ENCODE assay signal across 8 cellular contexts in genomic region chr14:62126885-62127478, GRCh38.
DNase-seq lines count a peak whose midpoint lies in the region; ATAC-seq and TF ChIP-seq lines count a peak whose summit lies in the region.

No MANE protein-coding gene starts in this region.

- H3K27me3 Mint-ChIP-seq in activated T-cell treated with anti-CD3 and anti-CD28 coated beads, Interleukin-2, amount 50 U/mL, for 72 hours (ENCODE audit: low read depth): peaks cover 56% of the 10 kb centered on the region
- peaks cover 68% of the 10 kb centered on the region for H3K27me3 Mint-ChIP-seq in activated T-cell treated with anti-CD3 and anti-CD28 coated beads, Interleukin-2, amount 50 U/mL, for 24 hours
- peaks cover 2% of the 10 kb centered on the region for H3K27me3 Mint-ChIP-seq in endothelial cell (ENCODE audit: unreplicated experiment)
- peaks cover 33 to 78% (median 58%) of the 10 kb centered on the region in 5 donors for H3K27me3 Mint-ChIP-seq in naive thymus-derived CD4-positive, alpha-beta T cell

- intact Hi-C loops in naive thymus-derived CD4-positive, alpha-beta T cell (cut with micrococcal nuclease): loop anchor here (1.0 to 10.0 kb wide), 11 partner anchors 202 to 1775 kb away; no protein-coding TSS in a partner anchor

- CTCF ChIA-PET in naive thymus-derived CD4-positive, alpha-beta T cell (lab: Charles Lee): interaction anchor here (0.6 to 1.7 kb wide), 14 partner anchors 12 to 1943 kb away, joined by 3 to 14 read pairs (median 4); no protein-coding TSS in a partner anchor

- TF ChIP-seq CTCF in endothelial cell (IDR thresholded peaks at IDR 0.05; ENCODE audit: unreplicated experiment): peak; percentile 67

- H3K9me3 Mint-ChIP-seq in activated T-cell treated with anti-CD3 and anti-CD28 coated beads, Interleukin-2, amount 50 U/mL, for 72 hours: no peaks in the 10 kb centered on the region
- no peaks in the 10 kb centered on the region for H3K9me3 Mint-ChIP-seq in activated T-cell treated with anti-CD3 and anti-CD28 coated beads, Interleukin-2, amount 50 U/mL, for 24 hours
- H3K9me3 Mint-ChIP-seq in endothelial cell (ENCODE audit: unreplicated experiment): no peaks in the 10 kb centered on the region
- no peaks in the 10 kb centered on the region for H3K9me3 Mint-ChIP-seq in naive thymus-derived CD4-positive, alpha-beta T cell

- H3K4me3 ChIP-seq in HAP-1: no peak overlapping the region
- H3K4me3 ChIP-seq in naive thymus-derived CD4-positive, alpha-beta T cell (ENCODE audit: low read length): no peak overlapping the region

- H3K27ac Mint-ChIP-seq in activated T-cell treated with anti-CD3 and anti-CD28 coated beads, Interleukin-2, amount 50 U/mL, for 72 hours: no peak overlapping the region
- H3K27ac Mint-ChIP-seq in activated T-cell treated with anti-CD3 and anti-CD28 coated beads, Interleukin-2, amount 50 U/mL, for 24 hours: no peak overlapping the region
- H3K27ac Mint-ChIP-seq in endothelial cell (ENCODE audit: unreplicated experiment): no peak overlapping the region
- H3K27ac Mint-ChIP-seq in naive thymus-derived CD4-positive, alpha-beta T cell: no peak overlapping the region

- no peaks in the 10 kb centered on the region for H3K9me3 ChIP-seq in HAP-1
- no peaks in the 10 kb centered on the region for H3K9me3 ChIP-seq in naive thymus-derived CD4-positive, alpha-beta T cell (ENCODE audit: control insufficient read depth in 2 of 3, low read length in 3 of 3)

- H3K27me3 ChIP-seq in HAP-1 (ENCODE audit: low read depth): peaks cover 19% of the 10 kb centered on the region
- peaks cover 0 to 5% of the 10 kb centered on the region in 2 donors for H3K27me3 ChIP-seq in naive thymus-derived CD4-positive, alpha-beta T cell (ENCODE audit: control insufficient read depth in 2 of 2, insufficient read depth in 2 of 2, low read length in 2 of 2)

- POLR2A ChIA-PET in naive thymus-derived CD4-positive, alpha-beta T cell (lab: Charles Lee): no interaction called here

- DNase-seq in activated T-cell treated with anti-CD3 and anti-CD28 coated beads, Interleukin-2, amount 50 U/mL, for 72 hours: peak in 1 of 2 donors; percentile 28
- DNase-seq in activated T-cell treated with anti-CD3 and anti-CD28 coated beads, Interleukin-2, amount 50 U/mL, for 24 hours: no peak
- peak; percentile 14 to 51 for DNase-seq in HAP-1 (ENCODE audit: low spot score in 2 of 2)
- DNase-seq in NAMALWA (ENCODE audit: low spot score): peak; percentile 59
- DNase-seq in SHP77 (lab: John Stamatoyannopoulos, UW): peak; percentile 18 to 27
- DNase-seq in endothelial cell (ENCODE audit: low spot score): peak; percentile 19
- DNase-seq in naive thymus-derived CD4-positive, alpha-beta T cell: peak in 7 of 9 donors; percentile 13 to 64 (median 46)

- H3K27ac ChIP-seq in naive thymus-derived CD4-positive, alpha-beta T cell (ENCODE audit: low read depth, low read length): no peak overlapping the region

- no peaks in the 10 kb centered on the region for H3K36me3 ChIP-seq in HAP-1 (replicated peaks)
- no peaks in the 10 kb centered on the region for H3K36me3 ChIP-seq in naive thymus-derived CD4-positive, alpha-beta T cell (ENCODE audit: control insufficient read depth in 2 of 3, insufficient read depth in 3 of 3, low read length in 3 of 3)

- no peaks in the 10 kb centered on the region for H3K4me1 ChIP-seq in HAP-1
- H3K4me1 ChIP-seq in naive thymus-derived CD4-positive, alpha-beta T cell (ENCODE audit: control insufficient read depth in 2 of 2, insufficient read depth in 2 of 2, low read length in 2 of 2): no peaks in the 10 kb centered on the region

- in situ Hi-C loops in HAP-1 (cut with MboI; ENCODE audit: low sequenced_read_pairs): loop anchor here (10.0 kb wide), 1 partner anchor 672 kb away; no protein-coding TSS in a partner anchor

- ATAC-seq in activated T-cell treated with anti-CD3 and anti-CD28 coated beads, Interleukin-2, amount 50 U/mL, for 72 hours (replicated peaks in 1 of 2): peak; percentile 54 to 57
- peak; percentile 65 for ATAC-seq in naive thymus-derived CD4-positive, alpha-beta T cell
- ATAC-seq in GM21528 (IDR thresholded peaks at IDR 0.05; ENCODE audit: low FRiP score, unreplicated experiment): no peak

- H3K4me3 Mint-ChIP-seq in activated T-cell treated with anti-CD3 and anti-CD28 coated beads, Interleukin-2, amount 50 U/mL, for 72 hours: no peak overlapping the region
- no peak overlapping the region for H3K4me3 Mint-ChIP-seq in activated T-cell treated with anti-CD3 and anti-CD28 coated beads, Interleukin-2, amount 50 U/mL, for 24 hours
- no peak overlapping the region for H3K4me3 Mint-ChIP-seq in endothelial cell (ENCODE audit: unreplicated experiment)
- no peak overlapping the region for H3K4me3 Mint-ChIP-seq in naive thymus-derived CD4-positive, alpha-beta T cell

- H3K36me3 Mint-ChIP-seq in activated T-cell treated with anti-CD3 and anti-CD28 coated beads, Interleukin-2, amount 50 U/mL, for 72 hours (ENCODE audit: insufficient read depth in 2 of 2): no peaks in the 10 kb centered on the region
- H3K36me3 Mint-ChIP-seq in activated T-cell treated with anti-CD3 and anti-CD28 coated beads, Interleukin-2, amount 50 U/mL, for 24 hours (ENCODE audit: low read depth): no peaks in the 10 kb centered on the region
- no peaks in the 10 kb centered on the region for H3K36me3 Mint-ChIP-seq in endothelial cell (ENCODE audit: low read depth, unreplicated experiment)
- H3K36me3 Mint-ChIP-seq in naive thymus-derived CD4-positive, alpha-beta T cell: no peaks in the 10 kb centered on the region

- no peaks in the 10 kb centered on the region for H3K4me1 Mint-ChIP-seq in activated T-cell treated with anti-CD3 and anti-CD28 coated beads, Interleukin-2, amount 50 U/mL, for 72 hours (ENCODE audit: low read depth)
- H3K4me1 Mint-ChIP-seq in activated T-cell treated with anti-CD3 and anti-CD28 coated beads, Interleukin-2, amount 50 U/mL, for 24 hours (ENCODE audit: low read depth): no peaks in the 10 kb centered on the region
- no peaks in the 10 kb centered on the region for H3K4me1 Mint-ChIP-seq in endothelial cell (ENCODE audit: unreplicated experiment)
- H3K4me1 Mint-ChIP-seq in naive thymus-derived CD4-positive, alpha-beta T cell: peaks cover 0 to 2% (median 0%) of the 10 kb centered on the region in 7 donors
